Comparison of ENCODE assay signal across 19 cellular contexts in genomic region chr7:148472406-148472805, GRCh38.
"Had no signal": no experiment of that assay in that cellular context is flagged by ENCODE, and none has a peak within 500 bp of the region (broad histone marks: within the 10 kb centered on the region; RNA-seq: fewer than 3 reads in every experiment).

No MANE protein-coding gene starts in this region.

- H3K27me3 Mint-ChIP-seq: activated naive CD4-positive, alpha-beta T cell treated with anti-CD3 and anti-CD28 coated beads, Interleukin-2, amount 50 U/mL, for 24 hours had no signal

- ATAC-seq: activated CD4-positive, alpha-beta T cell treated with anti-CD3 and anti-CD28 coated beads for 36 hours; activated T-cell treated with anti-CD3 and anti-CD28 coated beads, Interleukin-2, amount 50 U/mL, for 4 hours; heart left ventricle; left ventricle myocardium superior; naive thymus-derived CD4-positive, alpha-beta T cell; psoas muscle; right cardiac atrium; WTC11 had no signal

- H3K27ac Mint-ChIP-seq: activated CD4-positive, alpha-beta T cell treated with anti-CD3 and anti-CD28 coated beads for 36 hours; activated naive CD4-positive, alpha-beta T cell treated with anti-CD3 and anti-CD28 coated beads, Interleukin-2, amount 50 U/mL, for 24 hours; immature natural killer cell; memory B cell; naive thymus-derived CD4-positive, alpha-beta T cell; T-helper 2 cell treated with Interferon-gamma antibody and Interleukin-4, amounts not matched to agents 5 μg/mL and 100 μg/mL, for 36 hours; WTC11 had no signal

- H3K4me3 Mint-ChIP-seq: activated CD4-positive, alpha-beta T cell treated with anti-CD3 and anti-CD28 coated beads for 36 hours; activated naive CD4-positive, alpha-beta T cell treated with anti-CD3 and anti-CD28 coated beads, Interleukin-2, amount 50 U/mL, for 24 hours; activated T-cell treated with anti-CD3 and anti-CD28 coated beads, Interleukin-2, amount 50 U/mL, for 4 hours; immature natural killer cell; memory B cell; naive thymus-derived CD4-positive, alpha-beta T cell; T-helper 2 cell treated with Interferon-gamma antibody and Interleukin-4, amounts not matched to agents 5 μg/mL and 100 μg/mL, for 36 hours; WTC11 had no signal

- H3K27ac ChIP-seq: cardiac muscle cell, dorsolateral prefrontal cortex, heart left ventricle, ovary, psoas muscle, testis, upper lobe of left lung had no signal

- H3K4me1 Mint-ChIP-seq: activated CD4-positive, alpha-beta T cell treated with anti-CD3 and anti-CD28 coated beads for 36 hours; activated naive CD4-positive, alpha-beta T cell treated with anti-CD3 and anti-CD28 coated beads, Interleukin-2, amount 50 U/mL, for 24 hours; immature natural killer cell had no signal

- H3K36me3 ChIP-seq: cardiac muscle cell, heart left ventricle, ovary, upper lobe of left lung had no signal

- H3K4me3 ChIP-seq: cardiac muscle cell, dorsolateral prefrontal cortex, heart left ventricle, ovary, psoas muscle, testis, upper lobe of left lung had no signal

- H3K9me3 Mint-ChIP-seq: activated naive CD4-positive, alpha-beta T cell treated with anti-CD3 and anti-CD28 coated beads, Interleukin-2, amount 50 U/mL, for 24 hours; activated T-cell treated with anti-CD3 and anti-CD28 coated beads, Interleukin-2, amount 50 U/mL, for 4 hours; immature natural killer cell; memory B cell; naive thymus-derived CD4-positive, alpha-beta T cell; T-helper 2 cell treated with Interferon-gamma antibody and Interleukin-4, amounts not matched to agents 5 μg/mL and 100 μg/mL, for 36 hours; WTC11 had no signal

- DNase-seq: activated CD4-positive, alpha-beta T cell treated with anti-CD3 and anti-CD28 coated beads for 36 hours; activated CD8-positive, alpha-beta memory T cell treated with anti-CD3 and anti-CD28 coated beads, Interleukin-2, amount 50 U/mL, for 4 hours; activated gamma-delta T cell; activated T-cell treated with anti-CD3 and anti-CD28 coated beads, Interleukin-2, amount 50 U/mL, for 4 hours; dorsolateral prefrontal cortex; heart left ventricle; immature natural killer cell; left ventricle myocardium superior; naive thymus-derived CD4-positive, alpha-beta T cell; ovary; psoas muscle; right cardiac atrium; testis; upper lobe of left lung had no signal

- H3K9me3 ChIP-seq: heart left ventricle, ovary, psoas muscle, testis, upper lobe of left lung had no signal

- H3K36me3 Mint-ChIP-seq: activated naive CD4-positive, alpha-beta T cell treated with anti-CD3 and anti-CD28 coated beads, Interleukin-2, amount 50 U/mL, for 24 hours; immature natural killer cell; naive thymus-derived CD4-positive, alpha-beta T cell; WTC11 had no signal

- H3K4me1 ChIP-seq: heart left ventricle, psoas muscle, testis, upper lobe of left lung had no signal

- H3K27me3 ChIP-seq: cardiac muscle cell, dorsolateral prefrontal cortex, ovary, testis, upper lobe of left lung had no signal
